ENCODE assay signal across 13 cellular contexts in genomic region chr7:26013551-26014083, GRCh38.
DNase-seq lines count a peak whose midpoint lies in the region; ATAC-seq lines count a peak whose summit lies in the region.
"Had no signal": no experiment of that assay in that cellular context is flagged by ENCODE, and none has a peak within 500 bp of the region (broad histone marks: within the 10 kb centered on the region; RNA-seq: fewer than 3 reads in every experiment).

No MANE protein-coding gene starts in this region.

- H3K4me1 Mint-ChIP-seq in stimulated activated memory B cell treated with anti-CD40 and anti-IgM and Interleukin-4, amounts not matched to agents 10 μg/mL and 1 μg/mL and 100 μg/mL, for 72 hours, result peaks cover 22% of the 10 kb centered on the region

- H3K36me3 Mint-ChIP-seq in stimulated activated memory B cell treated with anti-CD40 and anti-IgM and Interleukin-4, amounts not matched to agents 10 μg/mL and 1 μg/mL and 100 μg/mL, for 72 hours, result no peaks in the 10 kb centered on the region

- ATAC-seq in stimulated activated memory B cell treated with anti-CD40 and anti-IgM and Interleukin-4, amounts not matched to agents 10 μg/mL and 1 μg/mL and 100 μg/mL, for 72 hours, result peak; percentile 20

- H3K9me3 Mint-ChIP-seq in stimulated activated memory B cell treated with anti-CD40 and anti-IgM and Interleukin-4, amounts not matched to agents 10 μg/mL and 1 μg/mL and 100 μg/mL, for 72 hours, result peaks cover 11% of the 10 kb centered on the region

- DNase-seq in DMS 273 (lab: John Stamatoyannopoulos, UW; ENCODE audit: unreplicated experiment) (peak; percentile 77), DMS 273 treated with DMSO at 0.1 percent for 48 hours (lab: John Stamatoyannopoulos, UW) (no peak), NCI-H146 (lab: John Stamatoyannopoulos, UW) (peak; percentile 53), RPMI7951 (ENCODE audit: low read depth) (peak; percentile 40), OCI-M1 (lab: John Stamatoyannopoulos, UW) (no peak), NCI-H774 (lab: John Stamatoyannopoulos, UW) (no peak), nucleus accumbens (lab: John Stamatoyannopoulos, UW) (no peak)
- DNase-seq: colonic mucosa, esophagus squamous epithelium, NCI-H524, trophoblast cell, WERI-Rb-1 had no signal

- H3K27me3 Mint-ChIP-seq in stimulated activated memory B cell treated with anti-CD40 and anti-IgM and Interleukin-4, amounts not matched to agents 10 μg/mL and 1 μg/mL and 100 μg/mL, for 72 hours, result peaks cover 84% of the 10 kb centered on the region

- H3K4me3 Mint-ChIP-seq in stimulated activated memory B cell treated with anti-CD40 and anti-IgM and Interleukin-4, amounts not matched to agents 10 μg/mL and 1 μg/mL and 100 μg/mL, for 72 hours, result no peak overlapping the region

- no peak overlapping the region for H3K27ac Mint-ChIP-seq in stimulated activated memory B cell treated with anti-CD40 and anti-IgM and Interleukin-4, amounts not matched to agents 10 μg/mL and 1 μg/mL and 100 μg/mL, for 72 hours

Comparison
In these comparisons a context has a peak if more than half of its experiments do, and no peak if none do; other contexts are left out.
1. DNase-seq: peak in DMS 273 (single experiment), NCI-H146 (single experiment) and RPMI7951 (single experiment); none in DMS 273 treated with DMSO at 0.1 percent for 48 hours (single experiment), OCI-M1 (single experiment), NCI-H774 (single experiment) and nucleus accumbens (0 of 56).